In the genomic region with DNA sequence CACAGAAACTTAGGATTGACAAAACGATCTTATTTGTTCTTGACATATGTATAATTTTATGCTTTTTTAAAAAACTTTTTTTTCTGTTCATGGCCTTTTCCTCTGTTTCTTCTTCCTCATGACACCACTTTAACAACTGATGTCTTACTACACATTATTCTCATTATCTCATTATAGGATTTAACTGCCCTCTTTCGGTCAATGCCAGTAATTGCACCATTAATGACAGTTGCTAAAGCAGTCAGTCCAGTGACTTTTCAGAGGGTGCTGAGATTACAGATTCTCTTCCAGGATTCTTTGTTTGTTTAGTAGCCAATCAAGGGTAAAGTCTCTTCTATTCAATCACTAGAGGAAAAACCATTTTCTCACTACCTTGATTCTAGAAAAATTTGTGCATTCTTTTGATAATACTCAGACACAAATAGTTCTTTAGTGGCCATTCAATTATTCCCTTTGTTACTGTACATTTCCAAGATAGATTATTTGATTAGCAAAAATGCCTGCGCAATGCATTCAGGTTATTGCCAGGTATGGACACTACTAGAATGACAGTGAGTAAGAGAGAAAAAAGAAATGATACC, we compare ENCODE assay signal across 7 cellular contexts. TPM values are rescaled to one million over a fixed set of nuclear protein-coding genes. Genes with fewer than 3 reads are reported as not detected.
A peak's percentile ranks its signal among the peaks of the same experiment; 100 is the strongest.
DNase-seq lines count a peak whose midpoint lies in the region; ATAC-seq, FAIRE-seq and TF ChIP-seq lines count a peak whose summit lies in the region.

No MANE protein-coding gene starts in this region.

- H3K36me3 ChIP-seq in HepG2 (replicated peaks in 1 of 2; ENCODE audit: control insufficient read depth in 1 of 2, insufficient read depth in 2 of 2, low read length in 2 of 2) (no peaks in the 10 kb centered on the region), upper lobe of left lung (no peaks in the 10 kb centered on the region)

- H3K4me1 ChIP-seq in HepG2 (ENCODE audit: insufficient read depth, low read length) (peaks cover 7% of the 10 kb centered on the region), upper lobe of left lung (no peaks in the 10 kb centered on the region)

- ATAC-seq in HG02852 (IDR thresholded peaks at IDR 0.05; ENCODE audit: unreplicated experiment): peak; percentile 52
- ATAC-seq in HepG2: peak; percentile 67
- ATAC-seq in upper lobe of left lung (ENCODE audit: low FRiP score in 2 of 2): peak in 1 of 2 donors; percentile 78
- ATAC-seq in HG03469 (IDR thresholded peaks at IDR 0.05; ENCODE audit: unreplicated experiment): no peak

- H3K79me2 ChIP-seq in HepG2 (ENCODE audit: insufficient read depth, low read length): no peaks in the 10 kb centered on the region

- H3K4me2 ChIP-seq in HepG2 (ENCODE audit: low read depth, low read length): no peak overlapping the region

- no peak overlapping the region for H2AFZ ChIP-seq in HepG2 (ENCODE audit: low read length)

- DNase-seq in EL (peak; percentile 31), NOMO-1 (lab: John Stamatoyannopoulos, UW; ENCODE audit: unreplicated experiment in 2 of 2) (peak; percentile 18 to 61), cerebellum (ENCODE audit: low spot score) (peak; percentile 77), HepG2 (ENCODE audit: low spot score) (peak; percentile 47), upper lobe of left lung (no peak)

- H3K27me3 ChIP-seq in HepG2 (ENCODE audit: control insufficient read depth in 1 of 2, insufficient read depth in 2 of 2, low read length in 2 of 2): no peaks in the 10 kb centered on the region
- H3K27me3 ChIP-seq in upper lobe of left lung: no peaks in the 10 kb centered on the region

- H3K4me3 ChIP-seq in HepG2 (replicated peaks in 1 of 3; ENCODE audit: insufficient read depth in 1 of 3, low read depth in 2 of 3, low read length in 3 of 3) (no peak overlapping the region), upper lobe of left lung (no peak overlapping the region)

- WGBS in HepG2 (ENCODE audit: low lambda C conversion rate): 2% methylated on average over 3 of the region's 3 CpGs
- 12 to 16% methylated on average over 3 of the region's 3 CpGs for WGBS in upper lobe of left lung, 2 donors

- POLR2A ChIA-PET in HepG2 (lab: Yijun Ruan, JAX): interaction anchor here (0.8 kb wide), 1 partner anchor 364 kb away, joined by 3 read pairs; no protein-coding TSS in a partner anchor

- BruUV-seq in HepG2 (replicated peaks; lab: Mats Ljungman, UMichigan): no TSS peak

- H3K9me3 ChIP-seq in HepG2 (ENCODE audit: low read length) (no peaks in the 10 kb centered on the region), upper lobe of left lung (no peaks in the 10 kb centered on the region)

- CTCF ChIA-PET in HepG2 (lab: Yijun Ruan, JAX; ENCODE audit: low intra/inter-chr PET ratio, low total read pairs): interaction anchor here (0.9 to 1.5 kb wide), 6 partner anchors 10 to 382 kb away, joined by 3 to 15 read pairs (median 4); partner anchors contain the start of gene M6PR

- peak; percentile 72 for FAIRE-seq in HepG2 (lab: Jason Lieb, UNC)

- H4K20me1 ChIP-seq in HepG2 (ENCODE audit: insufficient read depth, low read length): no peaks in the 10 kb centered on the region

- TF ChIP-seq POLR2A in HepG2 (IDR thresholded peaks at IDR 0.05; ENCODE audit: insufficient read depth in 1 of 2, low read depth in 2 of 2, low read length in 2 of 2) (no peak), upper lobe of left lung (IDR thresholded peaks at IDR 0.05) (no peak)

- TF ChIP-seq EP300 in HepG2 (IDR thresholded peaks at IDR 0.05; ENCODE audit: low read depth in 2 of 2, low read length in 2 of 2) (no peak), HepG2 (CRISPR knock-in tag; IDR thresholded peaks at IDR 0.05; ENCODE audit: borderline replicate concordance) (no peak), upper lobe of left lung (IDR thresholded peaks at IDR 0.05) (no peak)

- intact Hi-C loops in HepG2 (cut with micrococcal nuclease; ENCODE audit: unreplicated experiment): loop anchor here (1.0 to 5.0 kb wide), 2 partner anchors 89 to 127 kb away; partner anchors contain the start of gene PHC1

- TF ChIP-seq RAD21 in HepG2 (CRISPR knock-in tag; IDR thresholded peaks at IDR 0.05): peak; percentile 33; the same call in 1 of the 2 replicates

- peak; percentile 78 for TF ChIP-seq CTCF in HepG2 (CRISPR knock-in tag; IDR thresholded peaks at IDR 0.05)
- peak; percentile 63 to 81 (median 74) for TF ChIP-seq CTCF in upper lobe of left lung (IDR thresholded peaks at IDR 0.05)

- in situ Hi-C loops in HepG2 (cut with HindIII; ENCODE audit: extremely low pct_ligation_motif_present, low pct_unique_long_range_greater_than_20kb): loop anchor here (25.0 kb wide), 1 partner anchor 102 kb away; the partner anchor contains the start of gene M6PR

- H3K9ac ChIP-seq in HepG2 (ENCODE audit: insufficient read depth, low read depth, low read length): no peak overlapping the region

- H3K27ac ChIP-seq in HepG2 (ENCODE audit: extremely low read length, insufficient read depth, low read length): no peak overlapping the region
- no peak overlapping the region for H3K27ac ChIP-seq in upper lobe of left lung

TF ChIP-seq in HepG2, 621 proteins besides CTCF, POLR2A, EP300 and RAD21:
- peak; percentile 48; the same call in 1 of the 2 replicates for TF ChIP-seq CEBPG (CRISPR knock-in tag; IDR thresholded peaks at IDR 0.05)
- peak; percentile 67 for TF ChIP-seq SMC3 (IDR thresholded peaks at IDR 0.05; ENCODE audit: low read length)
- peak; percentile 73 for TF ChIP-seq MIXL1 (CRISPR knock-in tag; IDR thresholded peaks at IDR 0.05)
- TF ChIP-seq STAG1 (CRISPR knock-in tag; IDR thresholded peaks at IDR 0.05): peak; percentile 82
- TF ChIP-seq RXRB (CRISPR knock-in tag; IDR thresholded peaks at IDR 0.05; ENCODE audit: borderline replicate concordance): peak; percentile 11; the same call in 1 of the 2 replicates
- no peak for TF ChIP-seq ZNF350 (CRISPR knock-in tag; IDR thresholded peaks at IDR 0.05; ENCODE audit: borderline replicate concordance, low read depth)
- TF ChIP-seq THAP11 (CRISPR knock-in tag; IDR thresholded peaks at IDR 0.05): peak; percentile 75
- no peak for TF ChIP-seq ZNF260 (CRISPR knock-in tag; IDR thresholded peaks at IDR 0.05; ENCODE audit: borderline replicate concordance, low read depth)
- TF ChIP-seq, protein P1, sequence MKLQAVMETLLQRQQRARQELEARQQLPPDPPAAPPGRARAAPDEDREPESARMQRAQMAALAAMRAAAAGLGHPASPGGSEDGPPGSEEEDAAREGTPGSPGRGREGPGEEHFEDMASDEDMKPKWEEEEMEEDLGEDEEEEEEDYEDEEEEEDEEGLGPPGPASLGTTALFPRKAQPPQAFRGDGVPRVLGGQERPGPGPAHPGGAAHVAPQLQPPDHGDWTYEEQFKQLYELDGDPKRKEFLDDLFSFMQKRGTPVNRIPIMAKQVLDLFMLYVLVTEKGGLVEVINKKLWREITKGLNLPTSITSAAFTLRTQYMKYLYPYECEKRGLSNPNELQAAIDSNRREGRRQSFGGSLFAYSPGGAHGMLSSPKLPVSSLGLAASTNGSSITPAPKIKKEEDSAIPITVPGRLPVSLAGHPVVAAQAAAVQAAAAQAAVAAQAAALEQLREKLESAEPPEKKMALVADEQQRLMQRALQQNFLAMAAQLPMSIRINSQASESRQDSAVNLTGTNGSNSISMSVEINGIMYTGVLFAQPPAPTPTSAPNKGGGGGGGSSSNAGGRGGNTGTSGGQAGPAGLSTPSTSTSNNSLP (IDR thresholded peaks at IDR 0.05; ENCODE audit: low read depth, low read length): peak; percentile 61
- no peak for TF ChIP-seq ONECUT2 (CRISPR knock-in tag; IDR thresholded peaks at IDR 0.05)

RNA-seq across cellular contexts. Expression of gene KLRG1, which starts 50.1 kb away (rescaled TPM):
- total RNA-seq in cerebellum (10.5 TPM), HepG2 (2016; rRNA removed; fragmentation: Illumina TruSeq; extraction: Trizol) (1.2 and 1.6 TPM in 2 replicates), upper lobe of left lung (1 to 10 TPM in 5 of 6 donors, not detected in 1; 1.8 to 8.9 (median 3.2) TPM)
- 1.3 TPM in 1 of 2 replicates, not detected in the other for total RNA-seq in HepG2 (2016; cell fraction: cytosol; rRNA removed; fragmentation: Illumina TruSeq; extraction: Trizol; ENCODE audit: low read depth)
- total RNA-seq in HepG2 (2016; cell fraction: insoluble cytoplasmic fraction; rRNA removed; fragmentation: Illumina TruSeq; extraction: Trizol): 0.91 and 1.3 TPM in 2 replicates
- 0.87 and 1.3 TPM in 2 replicates for total RNA-seq in HepG2 (2016; cell fraction: membrane; rRNA removed; fragmentation: Illumina TruSeq; extraction: Trizol)
- 1.4 and 1.8 TPM in 2 replicates for total RNA-seq in HepG2 (2016; cell fraction: nucleus; rRNA removed; fragmentation: Illumina TruSeq; extraction: Trizol)
- 0.51 and 1.7 TPM in 2 replicates for polyA plus RNA-seq in HepG2 (2011; rRNA removed)
- 0.52 and 0.58 TPM in 2 replicates for polyA plus RNA-seq in HepG2 (2011; cell fraction: cytosol; rRNA removed)
- polyA plus RNA-seq in HepG2 (2011; cell fraction: nucleus; rRNA removed): 0.66 and 1.4 TPM in 2 replicates
- polyA plus RNA-seq in HepG2 (2012): 0.49 and 0.91 TPM in 2 replicates
- 0.19 and 0.29 TPM in 2 replicates for polyA plus RNA-seq in HepG2 (2016; cell fraction: cytosol; fragmentation: Illumina TruSeq; extraction: Trizol; ENCODE audit: low read depth)
- 1.1 and 1.9 TPM in 2 replicates for polyA plus RNA-seq in HepG2 (2016; cell fraction: insoluble cytoplasmic fraction; fragmentation: Illumina TruSeq; extraction: Trizol; ENCODE audit: low read depth)
- 1.2 TPM in 2 replicates for polyA plus RNA-seq in HepG2 (2016; cell fraction: membrane; fragmentation: Illumina TruSeq; extraction: Trizol; ENCODE audit: low read depth)
- 0.57 and 1.5 TPM in 2 replicates for polyA plus RNA-seq in HepG2 (2016; cell fraction: nucleus; fragmentation: Illumina TruSeq; extraction: Trizol; ENCODE audit: insufficient read depth, low read depth)
- polyA minus RNA-seq in HepG2 (2011; rRNA and poly(A)+ RNA removed; ENCODE audit: low replicate concordance): 0.56 and 1.6 TPM in 2 replicates
- polyA minus RNA-seq in HepG2 (2011; cell fraction: cytosol; rRNA and poly(A)+ RNA removed): 0.69 TPM in 1 of 2 replicates, not detected in the other
- 0.64 and 0.87 TPM in 2 replicates for polyA minus RNA-seq in HepG2 (2011; cell fraction: nucleus; rRNA and poly(A)+ RNA removed)

Comparison
In these comparisons a context has a peak if more than half of its experiments do, and no peak if none do; other contexts are left out.
1. DNase-seq: peak in EL (single experiment), NOMO-1 (2 of 2), cerebellum (single experiment) and HepG2 (single experiment); none in upper lobe of left lung (0 of 2).